In the genomic region with DNA sequence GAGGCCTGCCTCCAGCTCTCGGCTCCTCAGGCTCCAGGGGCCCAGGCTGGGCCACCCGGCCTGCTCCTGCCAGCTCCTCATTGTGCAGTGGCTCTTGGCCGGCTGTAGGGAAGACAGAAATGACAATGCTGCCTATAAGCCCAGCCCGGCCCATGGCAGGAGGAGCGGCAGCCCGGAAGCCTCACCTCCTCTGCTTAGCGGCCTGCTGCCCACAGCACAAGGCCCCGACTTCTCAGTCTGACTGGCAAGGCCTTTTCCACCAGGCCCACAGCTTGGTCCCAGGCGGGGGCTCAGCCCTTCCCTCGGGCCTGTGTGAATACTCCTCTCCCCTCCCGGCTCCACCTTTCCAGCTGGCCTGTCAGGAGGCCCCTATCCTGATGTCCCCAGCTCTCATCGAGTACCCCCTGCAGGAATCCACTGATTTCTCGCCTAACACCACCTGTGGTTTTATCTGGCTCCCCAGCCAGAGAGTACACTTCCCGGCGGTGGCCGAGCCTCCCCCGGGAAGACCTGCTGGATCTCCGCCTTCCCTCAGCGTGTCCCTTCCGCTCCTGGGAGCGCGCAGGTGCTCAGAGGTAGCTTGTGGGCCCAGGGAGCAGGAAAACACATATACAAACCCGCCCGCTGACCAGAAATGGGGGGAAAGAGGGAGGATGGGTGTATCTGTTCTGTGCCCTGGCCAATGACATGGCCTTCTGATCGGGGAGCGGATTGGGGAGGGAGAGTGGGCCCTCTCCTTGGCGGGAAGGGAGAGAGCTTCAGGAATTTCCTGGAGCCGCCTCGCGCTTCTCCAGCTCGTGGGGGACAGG, we compare ENCODE assay signal across 8 cellular contexts. TPM values are rescaled to one million over a fixed set of nuclear protein-coding genes. Genes with fewer than 3 reads are reported as not detected.
DNase-seq lines count a peak whose midpoint lies in the region; ATAC-seq and TF ChIP-seq lines count a peak whose summit lies in the region.

No MANE protein-coding gene starts in this region.

- peak; percentile 18 for ATAC-seq in CD8-positive, alpha-beta T cell
- ATAC-seq in GM21381 (IDR thresholded peaks at IDR 0.05; ENCODE audit: unreplicated experiment) (peak; percentile 7), mucosa of descending colon (peak; percentile 62)

- CTCF ChIA-PET in CD8-positive, alpha-beta T cell (lab: Charles Lee) = interaction anchor here (1.0 to 2.5 kb wide), 3 partner anchors 12 to 85 kb away, joined by 3 to 10 read pairs (median 7); no protein-coding TSS in a partner anchor

- intact Hi-C loops in CD8-positive, alpha-beta T cell (cut with DNase I, micrococcal nuclease) = loop anchor here (1.0 to 10.0 kb wide), 9 partner anchors 30 to 329 kb away; a partner anchor contains a TSS
- intact Hi-C loops in mucosa of descending colon (cut with DNase I, micrococcal nuclease) = no loop called here

- peak overlapping the region; percentile 97 for H3K27ac Mint-ChIP-seq in CD8-positive, alpha-beta T cell

- no peaks in the 10 kb centered on the region for H3K27me3 ChIP-seq in CD8-positive, alpha-beta T cell (ENCODE audit: insufficient read depth, low read length)
- no peaks in the 10 kb centered on the region for H3K27me3 ChIP-seq in KMS-11 (ENCODE audit: insufficient read depth, low read depth)
- H3K27me3 ChIP-seq in endocrine pancreas (ENCODE audit: control insufficient read depth, insufficient read depth, low read length) = no peaks in the 10 kb centered on the region
- H3K27me3 ChIP-seq in tibial nerve = no peaks in the 10 kb centered on the region

- H3K4me2 ChIP-seq in KMS-11 = peak overlapping the region; percentile 83

- peaks cover 17% of the 10 kb centered on the region for H3K36me3 ChIP-seq in CD8-positive, alpha-beta T cell (ENCODE audit: insufficient read depth, low read length)
- no peaks in the 10 kb centered on the region for H3K36me3 ChIP-seq in KMS-11 (ENCODE audit: insufficient read depth)
- H3K36me3 ChIP-seq in endocrine pancreas (ENCODE audit: control insufficient read depth, insufficient read depth, low read length) = no peaks in the 10 kb centered on the region
- H3K36me3 ChIP-seq in mucosa of descending colon (ENCODE audit: low read depth) = peaks cover 9% of the 10 kb centered on the region
- H3K36me3 ChIP-seq in tibial nerve = peaks cover 0 to 46% (median 11%) of the 10 kb centered on the region in 3 donors

- peaks cover 23% of the 10 kb centered on the region for H3K4me1 ChIP-seq in CD8-positive, alpha-beta T cell (ENCODE audit: insufficient read depth, low read length)
- peaks cover 3% of the 10 kb centered on the region for H3K4me1 ChIP-seq in KMS-11 (ENCODE audit: low read depth, poor library complexity, severe bottlenecking)
- no peaks in the 10 kb centered on the region for H3K4me1 ChIP-seq in endocrine pancreas (ENCODE audit: control insufficient read depth, insufficient read depth, low read length)
- H3K4me1 ChIP-seq in mucosa of descending colon (ENCODE audit: low read depth) = peaks cover 8% of the 10 kb centered on the region
- H3K4me1 ChIP-seq in tibial nerve = peaks cover 0 to 19% (median 8%) of the 10 kb centered on the region in 4 donors

- peaks cover 39% of the 10 kb centered on the region for H3K36me3 Mint-ChIP-seq in CD8-positive, alpha-beta T cell

- H4K20me1 ChIP-seq in KMS-11 (ENCODE audit: insufficient read depth) = no peaks in the 10 kb centered on the region

- WGBS in tibial nerve, 2 donors = 5 to 6% methylated on average over 25 to 29 of the region's 31 CpGs

- peak overlapping the region; percentile 76 for H3K27ac ChIP-seq in CD8-positive, alpha-beta T cell (ENCODE audit: low read depth, low read length)
- H3K27ac ChIP-seq in KMS-11 (peak overlapping the region; percentile 63), VCaP (peak overlapping the region; percentile 95), tibial nerve (peak overlapping the region; percentile 72 to 94 (median 87))

- H3K4me1 Mint-ChIP-seq in CD8-positive, alpha-beta T cell (ENCODE audit: low read depth) = peaks cover 22% of the 10 kb centered on the region

- H3K9me3 ChIP-seq in CD8-positive, alpha-beta T cell (ENCODE audit: low read length) = no peaks in the 10 kb centered on the region
- H3K9me3 ChIP-seq in endocrine pancreas (ENCODE audit: control insufficient read depth, low read length) (no peaks in the 10 kb centered on the region), mucosa of descending colon (no peaks in the 10 kb centered on the region), tibial nerve (no peaks in the 10 kb centered on the region)

- POLR2A ChIA-PET in CD8-positive, alpha-beta T cell (lab: Charles Lee) = interaction anchor here (0.6 to 1.6 kb wide), 5 partner anchors 10 to 46 kb away, joined by 3 to 4 read pairs (median 3); a partner anchor contains a TSS

- peak overlapping the region; percentile 78 for H3K9ac ChIP-seq in KMS-11
- H3K9ac ChIP-seq in endocrine pancreas (ENCODE audit: control insufficient read depth, insufficient read depth, low read length) = peak overlapping the region; percentile 93

- peaks cover 7% of the 10 kb centered on the region; the same call in 1 of the 2 replicates for H3K79me2 ChIP-seq in KMS-11 (ENCODE audit: insufficient read depth, low read depth)

- H3K27me3 Mint-ChIP-seq in CD8-positive, alpha-beta T cell (ENCODE audit: low read depth) = no peaks in the 10 kb centered on the region

- no peak for TF ChIP-seq POLR2A in tibial nerve (IDR thresholded peaks at IDR 0.05)

- no peaks in the 10 kb centered on the region for H3K9me3 Mint-ChIP-seq in CD8-positive, alpha-beta T cell

- TF ChIP-seq CTCF in CD8-positive, alpha-beta T cell (IDR thresholded peaks at IDR 0.05) = no peak
- TF ChIP-seq CTCF in KMS-11 (conservative IDR thresholded peaks at IDR 0.05; ENCODE audit: low read depth, low read length) (no peak), VCaP (conservative IDR thresholded peaks at IDR 0.05) (no peak), mucosa of descending colon (IDR thresholded peaks at IDR 0.05) (no peak), tibial nerve (IDR thresholded peaks at IDR 0.05) (no peak)

- TF ChIP-seq EP300 in tibial nerve (IDR thresholded peaks at IDR 0.05) = no peak

- H3K4me3 Mint-ChIP-seq in CD8-positive, alpha-beta T cell = peak overlapping the region; percentile 95

- H3K4me3 ChIP-seq in CD8-positive, alpha-beta T cell (ENCODE audit: low read depth, low read length) = peak overlapping the region; percentile 87
- no peak overlapping the region for H3K4me3 ChIP-seq in KMS-11 (IDR thresholded peaks at IDR 0.05; ENCODE audit: insufficient read depth, low read depth, low read length)
- peak overlapping the region; percentile 28 for H3K4me3 ChIP-seq in endocrine pancreas (ENCODE audit: control insufficient read depth, insufficient read depth, low read length)
- peak overlapping the region; percentile 79 for H3K4me3 ChIP-seq in mucosa of descending colon
- H3K4me3 ChIP-seq in tibial nerve = peak overlapping the region; percentile 64 to 89 (median 73)

- H2AFZ ChIP-seq in KMS-11 (ENCODE audit: low read depth) = peak overlapping the region; percentile 64

- peak in 2 of 7 experiments; percentile 21 to 56 for DNase-seq in CD8-positive, alpha-beta T cell
- DNase-seq in mucosa of descending colon = peak in 2 of 3 donors; percentile 43 to 56
- DNase-seq in tibial nerve (ENCODE audit: low spot score in 2 of 2) = no peak
- DNase-seq in SKM-1 (lab: John Stamatoyannopoulos, UW; ENCODE audit: unreplicated experiment) = no peak

RNA-seq across cellular contexts. Expression of a gene that starts 1.0 kb away (rescaled TPM):
- 10 to 100 TPM; 40.6 to 43.5 TPM for total RNA-seq in CD8-positive, alpha-beta T cell
- total RNA-seq in mucosa of descending colon (10 to 100 TPM; 51.3 to 80.3 (median 62.9) TPM), tibial nerve (100 to 1,000 TPM in 2 of 4 donors, 10 to 100 TPM in 2; 76.7 to 117 (median 89.9) TPM)

RNA-seq across cellular contexts. Expression of a gene that starts 5.8 kb away (rescaled TPM):
- 10 to 100 TPM; 19.4 to 21.3 TPM for total RNA-seq in CD8-positive, alpha-beta T cell
- total RNA-seq in mucosa of descending colon = 10 to 100 TPM; 29.8 to 44.7 (median 43.8) TPM
- total RNA-seq in tibial nerve = 10 to 100 TPM; 39.4 to 62.4 (median 50.5) TPM

RNA-seq across cellular contexts. Expression of a gene that starts 30.2 kb away (rescaled TPM):
- total RNA-seq in CD8-positive, alpha-beta T cell = 10 to 100 TPM; 37.4 to 41.9 TPM
- total RNA-seq in mucosa of descending colon = 1 to 10 TPM; 4.2 to 9.9 (median 8.0) TPM
- total RNA-seq in tibial nerve = 10 to 100 TPM; 10.9 to 28.2 (median 18.6) TPM

RNA-seq across cellular contexts. Expression of a gene that starts 35.5 kb away (rescaled TPM):
- under 1 TPM; 0.65 to 0.78 TPM for total RNA-seq in CD8-positive, alpha-beta T cell
- 1 to 10 TPM in 2 of 3 donors, under 1 TPM in 1; 0.31 to 1.2 (median 1.1) TPM for total RNA-seq in mucosa of descending colon
- under 1 TPM in 2 of 4 donors, not detected in 2; 0.21 to 0.78 TPM for total RNA-seq in tibial nerve

RNA-seq across cellular contexts. Expression of a gene that starts 43.9 kb away (rescaled TPM):
- total RNA-seq in CD8-positive, alpha-beta T cell = 10 to 100 TPM; 34.7 to 35.7 TPM
- 10 to 100 TPM; 15.5 to 17.7 (median 16.0) TPM for total RNA-seq in mucosa of descending colon
- total RNA-seq in tibial nerve = 10 to 100 TPM in 2 of 4 donors, 1 to 10 TPM in 2; 5.9 to 11.3 (median 8.8) TPM

Comparison
In these comparisons a context has a peak if more than half of its experiments do, and no peak if none do; other contexts are left out.
1. ATAC-seq: peak in every context shown above with its lines; median percentile 62 in mucosa of descending colon; 18 in CD8-positive, alpha-beta T cell; 7 in GM21381.
2. DNase-seq: peak in mucosa of descending colon (2 of 3); none in tibial nerve (0 of 2) and SKM-1 (single experiment).
3. intact Hi-C loops: an anchor here in CD8-positive, alpha-beta T cell (1.0 to 10.0 kb wide); none called in mucosa of descending colon.
4. Peak in every context shown above with its lines, with median percentiles within 50 percentile points of each other: H3K27ac ChIP-seq.